17 cellular contexts compared by ENCODE assay signal in the genomic region with DNA sequence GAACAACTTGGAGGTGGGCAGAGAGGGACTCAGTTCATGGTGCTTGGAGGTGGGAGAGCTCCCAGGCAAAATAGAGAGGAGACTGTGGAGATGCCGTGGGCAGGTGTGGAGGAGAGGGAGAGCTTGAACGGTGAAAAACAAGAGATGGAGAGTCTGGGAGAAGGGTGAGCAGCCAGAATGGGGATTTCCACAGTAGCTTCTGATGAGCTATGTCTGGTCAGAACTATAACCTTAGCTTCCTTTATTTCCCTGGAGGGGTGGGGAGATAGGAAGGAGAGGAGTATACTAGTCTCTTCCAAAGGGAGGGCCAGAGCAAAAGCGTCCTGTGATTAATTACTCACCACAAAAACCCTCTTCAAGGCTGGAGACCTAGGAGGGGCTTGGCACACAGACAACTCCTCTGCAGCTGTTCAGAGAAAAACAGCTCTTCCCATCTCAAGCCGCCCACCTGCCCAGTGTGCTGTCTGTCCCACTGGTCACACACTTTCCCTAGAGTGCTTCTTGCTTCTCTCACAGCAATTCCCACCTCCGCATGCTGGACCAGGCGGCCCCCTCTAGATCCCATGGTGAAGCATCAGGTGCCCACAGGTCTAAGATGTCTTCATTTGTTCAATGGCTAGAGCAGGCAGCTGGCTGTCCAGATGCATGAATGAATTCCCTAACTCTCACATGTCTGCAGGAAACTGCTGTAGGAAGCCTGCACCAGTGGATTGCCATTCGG. TPM values are rescaled to one million over a fixed set of nuclear protein-coding genes. Genes with fewer than 3 reads are reported as not detected.
DNase-seq lines count a peak whose midpoint lies in the region; ATAC-seq, FAIRE-seq and TF ChIP-seq lines count a peak whose summit lies in the region.
"Had no signal": no experiment of that assay in that cellular context is flagged by ENCODE, and none has a peak within 500 bp of the region (broad histone marks: within the 10 kb centered on the region; RNA-seq: fewer than 3 reads in every experiment).

No MANE protein-coding gene starts in this region.

- no peak for FAIRE-seq in astrocyte (lab: Jason Lieb, UNC)
- FAIRE-seq: keratinocyte, TTC549 had no signal

- no peak for TF ChIP-seq POLR2A in GM18505 (IDR thresholded peaks at IDR 0.05; ENCODE audit: borderline replicate concordance, extremely low read depth, insufficient read depth, insufficient read length)

- peaks cover 42% of the 10 kb centered on the region for H3K4me1 Mint-ChIP-seq in astrocyte (ENCODE audit: low read depth, unreplicated experiment)

- peak overlapping the region; percentile 82 for H3K27ac Mint-ChIP-seq in astrocyte (ENCODE audit: unreplicated experiment)

- peak overlapping the region; percentile 54 for H3K9ac ChIP-seq in astrocyte (ENCODE audit: low read length)

- no peaks in the 10 kb centered on the region for H3K27me3 ChIP-seq in astrocyte (ENCODE audit: insufficient read depth, low read length)

- no peaks in the 10 kb centered on the region for H3K36me3 ChIP-seq in astrocyte (ENCODE audit: insufficient read depth, low read length)

- H3K4me2 ChIP-seq in astrocyte (ENCODE audit: low read length) = peak overlapping the region; percentile 77
- H3K4me2 ChIP-seq: PC-9 had no signal

- no peaks in the 10 kb centered on the region for H3K36me3 Mint-ChIP-seq in astrocyte (ENCODE audit: low read depth, unreplicated experiment)

- H4K20me1 ChIP-seq in astrocyte (ENCODE audit: insufficient read depth, low read length) = no peaks in the 10 kb centered on the region

- H3K4me3 ChIP-seq in astrocyte (ENCODE audit: insufficient read depth, low read depth, low read length) = no peak overlapping the region
- H3K4me3 ChIP-seq: PC-9 had no signal

- peak overlapping the region; percentile 47 for H3K4me3 Mint-ChIP-seq in astrocyte (ENCODE audit: unreplicated experiment)
- H3K4me3 Mint-ChIP-seq: neural crest cell had no signal

- intact Hi-C loops in left cardiac atrium (cut with DNase I) (no loop called here), cardiac septum (cut with DNase I) (no loop called here)

- no peak overlapping the region for H2AFZ ChIP-seq in astrocyte (ENCODE audit: low read depth, low read length)
- H2AFZ ChIP-seq: PC-9 had no signal

- peak in 1 of 2 donors; percentile 76 for ATAC-seq in left cardiac atrium
- ATAC-seq in GM21526 (IDR thresholded peaks at IDR 0.05; ENCODE audit: low FRiP score, unreplicated experiment) = no peak
- ATAC-seq in GM18505 (IDR thresholded peaks at IDR 0.05; ENCODE audit: unreplicated experiment) = no peak

- no peaks in the 10 kb centered on the region for H3K9me3 Mint-ChIP-seq in astrocyte (ENCODE audit: unreplicated experiment)
- H3K9me3 Mint-ChIP-seq: neural crest cell had no signal

- DNase-seq in left cardiac atrium (peak; percentile 18), cardiac septum (ENCODE audit: low spot score) (no peak), astrocyte (ENCODE audit: low read depth) (peak; percentile 71), iris pigment epithelial cell (ENCODE audit: low read depth) (peak; percentile 86), putamen (ENCODE audit: low spot score) (no peak)
- DNase-seq in stimulated activated CD4-positive, alpha-beta T cell treated with anti-CD3 and anti-CD28 coated beads, Interleukin-12 subunit alpha, Interleukin-12 subunit beta, amount 100 ng/mL, for 4 hours = no peak
- DNase-seq: activated T-cell treated with anti-CD3 and anti-CD28 coated beads for 4 hours, NCI-H187, PC-9 had no signal

- no peak for TF ChIP-seq CTCF in astrocyte (IDR thresholded peaks at IDR 0.05; ENCODE audit: insufficient read depth, low read depth, low read length)

- H3K79me2 ChIP-seq in astrocyte (ENCODE audit: insufficient read depth, low read length) = no peaks in the 10 kb centered on the region

- no peaks in the 10 kb centered on the region for H3K27me3 Mint-ChIP-seq in astrocyte (ENCODE audit: low read depth, unreplicated experiment)

- H3K4me1 ChIP-seq in astrocyte (ENCODE audit: insufficient read depth, low read length) = peaks cover 8% of the 10 kb centered on the region

- H3K27ac ChIP-seq in astrocyte (ENCODE audit: low read depth, low read length) = peak overlapping the region; percentile 37
- H3K27ac ChIP-seq: PC-9 had no signal

- H3K9me3 ChIP-seq in astrocyte (ENCODE audit: insufficient read depth, low read depth, low read length) = no peaks in the 10 kb centered on the region

RNA-seq across cellular contexts. Expression of a gene that starts 41.9 kb away (rescaled TPM):
- under 1 TPM in 1 of 2 donors, not detected in 1; 0.26 TPM for total RNA-seq in left cardiac atrium
- not detected for total RNA-seq in cardiac septum
- not detected in 2 replicates for total RNA-seq in astrocyte
- total RNA-seq: epithelial cell of proximal tubule, HT-29, neural crest cell, PC-9, subcutaneous adipose tissue had no signal

RNA-seq across cellular contexts. Expression of a gene that starts 52.0 kb away (rescaled TPM):
- total RNA-seq in left cardiac atrium (not detected), cardiac septum (not detected), astrocyte (0.26 TPM in 1 of 2 replicates, not detected in the other)
- total RNA-seq: neural crest cell had no signal

Comparison
In these comparisons a context has a peak if more than half of its experiments do, and no peak if none do; other contexts are left out.
1. DNase-seq: peak in left cardiac atrium (single experiment), astrocyte (single experiment) and iris pigment epithelial cell (single experiment); none in cardiac septum (single experiment), putamen (single experiment) and stimulated activated CD4-positive, alpha-beta T cell treated with anti-CD3 and anti-CD28 coated beads, Interleukin-12 subunit alpha, Interleukin-12 subunit beta, amount 100 ng/mL, for 4 hours (single experiment).